In the genomic region with DNA sequence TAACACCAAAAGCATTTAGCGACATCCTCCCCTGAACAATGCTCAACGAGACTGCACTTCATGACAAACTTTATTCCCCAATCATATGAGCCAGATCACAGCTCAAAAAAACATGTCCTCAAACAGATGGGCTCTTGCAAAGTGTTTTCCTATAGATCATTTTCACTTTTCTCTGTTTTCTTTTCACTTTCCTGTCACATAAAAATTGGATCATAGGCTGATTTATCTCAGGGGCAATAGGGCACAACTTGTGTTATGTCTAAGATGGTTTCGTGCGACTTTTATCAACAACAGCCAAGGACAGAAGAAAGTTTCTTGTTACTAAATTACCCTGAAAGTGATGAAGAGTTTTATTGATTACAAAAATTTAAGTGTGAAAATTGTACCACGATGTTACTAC, we compare ENCODE assay signal across 29 cellular contexts.
"Had no signal": no experiment of that assay in that cellular context is flagged by ENCODE, and none has a peak within 500 bp of the region (broad histone marks: within the 10 kb centered on the region; RNA-seq: fewer than 3 reads in every experiment).

No MANE protein-coding gene starts in this region.

- ATAC-seq: activated CD8-positive, alpha-beta T cell treated with anti-CD3 and anti-CD28 coated beads, Interleukin-2, amount 10 ng/mL, durations not matched to agents 7 days and 5 days; Panc1; Right ventricle myocardium inferior; T-helper 17 cell; WTC11 had no signal

- H3K9me3 Mint-ChIP-seq: activated naive CD8-positive, alpha-beta T cell treated with anti-CD3 and anti-CD28 coated beads, Interleukin-2, amount 10 ng/mL, durations not matched to agents 7 days and 5 days had no signal

- H3K36me3 ChIP-seq: adrenal gland, breast epithelium, MG63 had no signal

- H3K27ac ChIP-seq: adrenal gland, breast epithelium had no signal

- H3K4me1 Mint-ChIP-seq: activated naive CD8-positive, alpha-beta T cell treated with anti-CD3 and anti-CD28 coated beads, Interleukin-2, amount 10 ng/mL, durations not matched to agents 7 days and 5 days; T-helper 17 cell; WTC11 had no signal

- DNase-seq: activated CD4-positive, alpha-beta T cell treated with anti-CD3 and anti-CD28 coated beads for 48 hours; activated CD4-positive, alpha-beta T cell treated with anti-CD3 and anti-CD28 coated beads, Interleukin-2, amount 50 U/mL, for 4 hours; activated CD4-positive, CD25-positive, alpha-beta regulatory T cell treated with anti-CD3 and anti-CD28 coated beads, Interleukin-2, amount 50 U/mL, for 72 hours; activated CD8-positive, alpha-beta memory T cell treated with anti-CD3 and anti-CD28 coated beads, Interleukin-2, amount 50 U/mL, for 48 hours; activated CD8-positive, alpha-beta T cell treated with anti-CD3 and anti-CD28 coated beads, Interleukin-2, amount 10 ng/mL, durations not matched to agents 7 days and 5 days; activated naive CD4-positive, alpha-beta T cell treated with anti-CD3 and anti-CD28 coated beads, Interleukin-2, amount 50 U/mL, for 16 hours; activated naive CD8-positive, alpha-beta T cell treated with anti-CD3 and anti-CD28 coated beads, Interleukin-2, amount 10 ng/mL, durations not matched to agents 7 days and 5 days; activated T-cell treated with anti-CD3 and anti-CD28 coated beads, Interleukin-2, amount 50 U/mL, for 1 hour; adrenal gland; anterior cingulate cortex; caudate nucleus; MG63; MV-4-11; NCI-H1092 treated with DMSO at 0.1 percent for 48 hours; NCI-H1417 treated with DMSO at 0.1 percent for 48 hours; NCI-H1694; NCI-H2029 treated with DMSO at 0.1 percent for 48 hours; NCI-H345; NCI-H526; NCI-H774; NK-92 treated with Interleukin-12 subunit alpha and Interleukin-12 subunit beta, amount 100 ng/mL, for 24 hours; OCI-M1; RPMI8226; T-helper 17 cell; T-helper 9 cell had no signal

- H3K9me3 ChIP-seq: adrenal gland, breast epithelium, MG63 had no signal

- H3K27ac Mint-ChIP-seq: activated CD8-positive, alpha-beta T cell treated with anti-CD3 and anti-CD28 coated beads, Interleukin-2, amount 10 ng/mL, durations not matched to agents 7 days and 5 days; activated naive CD8-positive, alpha-beta T cell treated with anti-CD3 and anti-CD28 coated beads, Interleukin-2, amount 10 ng/mL, durations not matched to agents 7 days and 5 days; T-helper 17 cell; WTC11 had no signal

- H3K4me1 ChIP-seq: breast epithelium had no signal

- H3K4me3 Mint-ChIP-seq: activated CD8-positive, alpha-beta T cell treated with anti-CD3 and anti-CD28 coated beads, Interleukin-2, amount 10 ng/mL, durations not matched to agents 7 days and 5 days; activated naive CD8-positive, alpha-beta T cell treated with anti-CD3 and anti-CD28 coated beads, Interleukin-2, amount 10 ng/mL, durations not matched to agents 7 days and 5 days; T-helper 17 cell; WTC11 had no signal

- H3K4me3 ChIP-seq: adrenal gland, breast epithelium, MG63 had no signal

- H3K36me3 Mint-ChIP-seq: activated naive CD8-positive, alpha-beta T cell treated with anti-CD3 and anti-CD28 coated beads, Interleukin-2, amount 10 ng/mL, durations not matched to agents 7 days and 5 days; WTC11 had no signal

- H3K27me3 ChIP-seq: adrenal gland, breast epithelium, MG63 had no signal
